Comparison of ENCODE assay signal across 25 cellular contexts in genomic region chr1:22330092-22330762, GRCh38.
DNase-seq lines count a peak whose midpoint lies in the region; ATAC-seq, FAIRE-seq and TF ChIP-seq lines count a peak whose summit lies in the region.
"Had no signal": no experiment of that assay in that cellular context is flagged by ENCODE, and none has a peak within 500 bp of the region (broad histone marks: within the 10 kb centered on the region; RNA-seq: fewer than 3 reads in every experiment).

No MANE protein-coding gene starts in this region.

- no peaks in the 10 kb centered on the region for H3K27me3 ChIP-seq in BLaER1 treated with 17β-estradiol and CSF1 and Interleukin-3, amounts not matched to agents 10 nM and 100 nM
- peaks cover 0 to 13% (median 0%) of the 10 kb centered on the region in 3 experiments for H3K27me3 ChIP-seq in neuronal stem cell (ENCODE audit: control insufficient read depth in 3 of 3, insufficient read depth in 3 of 3, low read depth in 1 of 3, low read length in 3 of 3)

- peaks cover 7 to 65% (median 53%) of the 10 kb centered on the region in 10 experiments for H3K4me1 ChIP-seq in BLaER1 treated with 17β-estradiol and CSF1 and Interleukin-3, amounts not matched to agents 10 nM and 100 nM
- no peaks in the 10 kb centered on the region for H3K4me1 ChIP-seq in neuronal stem cell (ENCODE audit: control insufficient read depth in 2 of 2, insufficient read depth in 1 of 2, low read depth in 1 of 2, low read length in 2 of 2)

- no peak overlapping the region for H3K27ac Mint-ChIP-seq in activated B cell treated with CpG ODN at 0.5 μM for 24 hours
- H3K27ac Mint-ChIP-seq: CD14-positive monocyte had no signal

- peak; percentile 2 for DNase-seq in activated B cell treated with CpG ODN at 0.5 μM for 24 hours
- DNase-seq in islet precursor cell = peak; percentile 46
- no peak for DNase-seq in neuronal stem cell (ENCODE audit: low spot score)
- no peak for DNase-seq in DMS79 (lab: John Stamatoyannopoulos, UW)
- no peak for DNase-seq in urothelium cell line (ENCODE audit: low spot score)
- DNase-seq: AML-193, DMS53, EL, GF-D8, H7, NCI-H1105 treated with DMSO at 0.1 percent for 48 hours, NCI-H2029 treated with DMSO at 0.1 percent for 48 hours, NCI-H446 treated with DMSO at 0.1 percent for 48 hours, NCI-H526 treated with DMSO at 0.1 percent for 48 hours, OCI-M1 had no signal

- no peaks in the 10 kb centered on the region for H3K4me1 Mint-ChIP-seq in activated B cell treated with CpG ODN at 0.5 μM for 24 hours
- H3K4me1 Mint-ChIP-seq: CD14-positive monocyte had no signal

- H2AFZ ChIP-seq in neuronal stem cell (ENCODE audit: low read length) = no peak overlapping the region

- no peaks in the 10 kb centered on the region for H3K36me3 Mint-ChIP-seq in activated B cell treated with CpG ODN at 0.5 μM for 24 hours (ENCODE audit: low read depth)
- H3K36me3 Mint-ChIP-seq: CD14-positive monocyte had no signal

- no peak overlapping the region for H4K91ac ChIP-seq in neuronal stem cell (ENCODE audit: low read depth, low read length, poor library complexity)

- POLR2A ChIA-PET in activated B cell treated with CpG ODN at 0.5 μM for 24 hours (lab: Charles Lee) = interaction anchor here (0.6 kb wide), 1 partner anchor 13 kb away, joined by 7 read pairs; no protein-coding TSS in a partner anchor

- no peak overlapping the region for H2BK15ac ChIP-seq in neuronal stem cell (ENCODE audit: low read length)

- no peaks in the 10 kb centered on the region for H3K9me3 Mint-ChIP-seq in activated B cell treated with CpG ODN at 0.5 μM for 24 hours

- H3K79me1 ChIP-seq in neuronal stem cell (ENCODE audit: low read depth, low read length) = no peaks in the 10 kb centered on the region

- no peak overlapping the region for H2BK5ac ChIP-seq in neuronal stem cell (ENCODE audit: low read length)

- CTCF ChIA-PET in activated B cell treated with CpG ODN at 0.5 μM for 24 hours (lab: Charles Lee) = no interaction called here

- no peaks in the 10 kb centered on the region for H3K27me3 Mint-ChIP-seq in activated B cell treated with CpG ODN at 0.5 μM for 24 hours

- no peaks in the 10 kb centered on the region for H3K36me3 ChIP-seq in BLaER1 treated with 17β-estradiol and CSF1 and Interleukin-3, amounts not matched to agents 10 nM and 100 nM
- H3K36me3 ChIP-seq in neuronal stem cell (replicated peaks in 1 of 2; ENCODE audit: control insufficient read depth in 2 of 2, insufficient read depth in 2 of 2, low read length in 2 of 2) = no peaks in the 10 kb centered on the region

- 0 out of 22 replicates have a peak overlapping the region, but pooled peaks of 1 of the 11 experiments have one; percentile 18 for H3K9ac ChIP-seq in BLaER1 treated with 17β-estradiol and CSF1 and Interleukin-3, amounts not matched to agents 10 nM and 100 nM
- no peak overlapping the region for H3K9ac ChIP-seq in neuronal stem cell (ENCODE audit: low read depth, low read length, poor library complexity)
- H3K9ac ChIP-seq: KMS-11 had no signal

- WGBS in neuronal stem cell (ENCODE audit: extremely low coverage in 2 of 2, insufficient read length in 2 of 2, insufficient replicate concordance in 1 of 2), 2 donors = no CpG with 5 or more reads among the region's 13 CpGs

- H3K4me3 ChIP-seq in BLaER1 treated with 17β-estradiol and CSF1 and Interleukin-3, amounts not matched to agents 10 nM and 100 nM = no peak overlapping the region
- no peak overlapping the region for H3K4me3 ChIP-seq in neuronal stem cell (ENCODE audit: low read length in 2 of 2)

- H3K18ac ChIP-seq in neuronal stem cell (ENCODE audit: low read length) = no peak overlapping the region

- FAIRE-seq in urothelium cell line (lab: Jason Lieb, UNC) = no peak
- FAIRE-seq: D721Med, GM19239, HTR-8/SVneo, RCC 7860 had no signal

- no peak overlapping the region for H2AK5ac ChIP-seq in neuronal stem cell (ENCODE audit: low read depth, low read length)

- no peaks in the 10 kb centered on the region for H4K20me1 ChIP-seq in BLaER1 treated with 17β-estradiol and CSF1 and Interleukin-3, amounts not matched to agents 10 nM and 100 nM

- H3K14ac ChIP-seq in neuronal stem cell (ENCODE audit: low read length) = no peak overlapping the region

- no peak for TF ChIP-seq CTCF in activated B cell treated with CpG ODN at 0.5 μM for 24 hours (IDR thresholded peaks at IDR 0.05)

- peak overlapping the region in 8 of 11 experiments; percentile 18 to 83 (median 46); a peak in 13 of 22 replicates for H3K4me2 ChIP-seq in BLaER1 treated with 17β-estradiol and CSF1 and Interleukin-3, amounts not matched to agents 10 nM and 100 nM
- no peak overlapping the region for H3K4me2 ChIP-seq in neuronal stem cell (ENCODE audit: insufficient read depth, low read length, poor library complexity, severe bottlenecking)
- H3K4me2 ChIP-seq: KMS-11 had no signal

- no peak overlapping the region for H2BK120ac ChIP-seq in neuronal stem cell (ENCODE audit: low read depth, low read length)

- H2BK12ac ChIP-seq in neuronal stem cell (ENCODE audit: low read length) = no peak overlapping the region

- H3K4me3 Mint-ChIP-seq in activated B cell treated with CpG ODN at 0.5 μM for 24 hours = no peak overlapping the region
- H3K4me3 Mint-ChIP-seq: CD14-positive monocyte had no signal

- intact Hi-C loops in activated B cell treated with CpG ODN at 0.5 μM for 24 hours (cut with micrococcal nuclease) = no loop called here

- H3K27ac ChIP-seq in BLaER1 treated with 17β-estradiol and CSF1 and Interleukin-3, amounts not matched to agents 10 nM and 100 nM = 0 out of 22 replicates have a peak overlapping the region, but pooled peaks of 1 of the 11 experiments have one; percentile 28
- H3K27ac ChIP-seq in neuronal stem cell (replicated peaks; ENCODE audit: low read length) = no peak overlapping the region
- H3K27ac ChIP-seq: KMS-11 had no signal

- H3K4ac ChIP-seq in neuronal stem cell (ENCODE audit: low read length) = no peak overlapping the region

- no peak overlapping the region for H4K8ac ChIP-seq in neuronal stem cell (ENCODE audit: low read depth, low read length)

- no peaks in the 10 kb centered on the region for H3K9me3 ChIP-seq in BLaER1 treated with 17β-estradiol and CSF1 and Interleukin-3, amounts not matched to agents 10 nM and 100 nM (replicated peaks in 1 of 11)
- H3K9me3 ChIP-seq in neuronal stem cell (replicated peaks in 1 of 2; ENCODE audit: control insufficient read depth in 2 of 2, insufficient read depth in 1 of 2, low read depth in 1 of 2, low read length in 2 of 2) = no peaks in the 10 kb centered on the region

- ATAC-seq in activated B cell treated with CpG ODN at 0.5 μM for 24 hours (ENCODE audit: low read depth) = no peak
- no peak for ATAC-seq in GM21423 (IDR thresholded peaks at IDR 0.05; ENCODE audit: unreplicated experiment)
- no peak for ATAC-seq in HG03097 (IDR thresholded peaks at IDR 0.05; ENCODE audit: low FRiP score, unreplicated experiment)
- ATAC-seq: Right ventricle myocardium inferior had no signal

- peak overlapping the region; percentile 29 for H3K23ac ChIP-seq in neuronal stem cell (ENCODE audit: low read depth, low read length, poor library complexity)

Comparison
In these comparisons a context has a peak if more than half of its experiments do, and no peak if none do; other contexts are left out.
1. DNase-seq: peak in activated B cell treated with CpG ODN at 0.5 μM for 24 hours (single experiment) and islet precursor cell (single experiment); none in neuronal stem cell (single experiment), DMS79 (single experiment) and urothelium cell line (single experiment).